In genomic region chr3:52055537-52056351, GRCh38 we compare ENCODE assay signal across 1 cellular context.
TF ChIP-seq lines count a peak whose summit lies in the region.

No MANE protein-coding gene starts in this region.

TF ChIP-seq in HepG2, 621 proteins besides CTCF, POLR2A, EP300 and RAD21 (continued from another document and continues in another):
- TF ChIP-seq, protein P1, sequence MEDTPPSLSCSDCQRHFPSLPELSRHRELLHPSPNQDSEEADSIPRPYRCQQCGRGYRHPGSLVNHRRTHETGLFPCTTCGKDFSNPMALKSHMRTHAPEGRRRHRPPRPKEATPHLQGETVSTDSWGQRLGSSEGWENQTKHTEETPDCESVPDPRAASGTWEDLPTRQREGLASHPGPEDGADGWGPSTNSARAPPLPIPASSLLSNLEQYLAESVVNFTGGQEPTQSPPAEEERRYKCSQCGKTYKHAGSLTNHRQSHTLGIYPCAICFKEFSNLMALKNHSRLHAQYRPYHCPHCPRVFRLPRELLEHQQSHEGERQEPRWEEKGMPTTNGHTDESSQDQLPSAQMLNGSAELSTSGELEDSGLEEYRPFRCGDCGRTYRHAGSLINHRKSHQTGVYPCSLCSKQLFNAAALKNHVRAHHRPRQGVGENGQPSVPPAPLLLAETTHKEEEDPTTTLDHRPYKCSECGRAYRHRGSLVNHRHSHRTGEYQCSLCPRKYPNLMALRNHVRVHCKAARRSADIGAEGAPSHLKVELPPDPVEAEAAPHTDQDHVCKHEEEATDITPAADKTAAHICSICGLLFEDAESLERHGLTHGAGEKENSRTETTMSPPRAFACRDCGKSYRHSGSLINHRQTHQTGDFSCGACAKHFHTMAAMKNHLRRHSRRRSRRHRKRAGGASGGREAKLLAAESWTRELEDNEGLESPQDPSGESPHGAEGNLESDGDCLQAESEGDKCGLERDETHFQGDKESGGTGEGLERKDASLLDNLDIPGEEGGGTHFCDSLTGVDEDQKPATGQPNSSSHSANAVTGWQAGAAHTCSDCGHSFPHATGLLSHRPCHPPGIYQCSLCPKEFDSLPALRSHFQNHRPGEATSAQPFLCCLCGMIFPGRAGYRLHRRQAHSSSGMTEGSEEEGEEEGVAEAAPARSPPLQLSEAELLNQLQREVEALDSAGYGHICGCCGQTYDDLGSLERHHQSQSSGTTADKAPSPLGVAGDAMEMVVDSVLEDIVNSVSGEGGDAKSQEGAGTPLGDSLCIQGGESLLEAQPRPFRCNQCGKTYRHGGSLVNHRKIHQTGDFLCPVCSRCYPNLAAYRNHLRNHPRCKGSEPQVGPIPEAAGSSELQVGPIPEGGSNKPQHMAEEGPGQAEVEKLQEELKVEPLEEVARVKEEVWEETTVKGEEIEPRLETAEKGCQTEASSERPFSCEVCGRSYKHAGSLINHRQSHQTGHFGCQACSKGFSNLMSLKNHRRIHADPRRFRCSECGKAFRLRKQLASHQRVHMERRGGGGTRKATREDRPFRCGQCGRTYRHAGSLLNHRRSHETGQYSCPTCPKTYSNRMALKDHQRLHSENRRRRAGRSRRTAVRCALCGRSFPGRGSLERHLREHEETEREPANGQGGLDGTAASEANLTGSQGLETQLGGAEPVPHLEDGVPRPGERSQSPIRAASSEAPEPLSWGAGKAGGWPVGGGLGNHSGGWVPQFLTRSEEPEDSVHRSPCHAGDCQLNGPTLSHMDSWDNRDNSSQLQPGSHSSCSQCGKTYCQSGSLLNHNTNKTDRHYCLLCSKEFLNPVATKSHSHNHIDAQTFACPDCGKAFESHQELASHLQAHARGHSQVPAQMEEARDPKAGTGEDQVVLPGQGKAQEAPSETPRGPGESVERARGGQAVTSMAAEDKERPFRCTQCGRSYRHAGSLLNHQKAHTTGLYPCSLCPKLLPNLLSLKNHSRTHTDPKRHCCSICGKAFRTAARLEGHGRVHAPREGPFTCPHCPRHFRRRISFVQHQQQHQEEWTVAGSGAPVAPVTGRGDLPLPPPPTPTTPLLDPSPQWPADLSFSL (CRISPR knock-in tag; IDR thresholded peaks at IDR 0.05) = 0 out of 2 replicates have a peak, but pooled peaks have one; percentile 20
- no peak for TF ChIP-seq MIER3 (CRISPR knock-in tag; IDR thresholded peaks at IDR 0.05; ENCODE audit: borderline replicate concordance)
- TF ChIP-seq ZNF484 (CRISPR knock-in tag; IDR thresholded peaks at IDR 0.05; ENCODE audit: borderline replicate concordance, low read depth) = 0 out of 2 replicates have a peak, but pooled peaks have one; percentile 51
- TF ChIP-seq SPEN (CRISPR knock-in tag; IDR thresholded peaks at IDR 0.05; ENCODE audit: low read depth) = peak; percentile 65; the same call in 1 of the 2 replicates
- TF ChIP-seq ZNF577 (CRISPR knock-in tag; IDR thresholded peaks at IDR 0.05; ENCODE audit: borderline replicate concordance, low read depth) = 0 out of 2 replicates have a peak, but pooled peaks have one; percentile 51
- no peak for TF ChIP-seq ZNF282 (IDR thresholded peaks at IDR 0.05; ENCODE audit: partially characterized antibody)
- TF ChIP-seq KDM5B (CRISPR knock-in tag; IDR thresholded peaks at IDR 0.05; ENCODE audit: borderline replicate concordance) = peak; percentile 94
- TF ChIP-seq, protein P2, sequence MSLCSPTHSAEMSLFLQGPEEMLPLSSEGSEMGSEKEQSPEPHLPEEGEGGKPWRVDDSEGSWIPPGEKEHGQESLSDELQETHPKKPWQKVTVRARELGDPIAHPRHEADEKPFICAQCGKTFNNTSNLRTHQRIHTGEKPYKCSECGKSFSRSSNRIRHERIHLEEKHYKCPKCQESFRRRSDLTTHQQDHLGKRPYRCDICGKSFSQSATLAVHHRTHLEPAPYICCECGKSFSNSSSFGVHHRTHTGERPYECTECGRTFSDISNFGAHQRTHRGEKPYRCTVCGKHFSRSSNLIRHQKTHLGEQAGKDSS (CRISPR knock-in tag; IDR thresholded peaks at IDR 0.05; ENCODE audit: borderline replicate concordance, low read depth) = peak; percentile 71
- peak; percentile 87; the same call in 1 of the 2 replicates for TF ChIP-seq ZNF879 (CRISPR knock-in tag; IDR thresholded peaks at IDR 0.05)
- TF ChIP-seq, protein P3, sequence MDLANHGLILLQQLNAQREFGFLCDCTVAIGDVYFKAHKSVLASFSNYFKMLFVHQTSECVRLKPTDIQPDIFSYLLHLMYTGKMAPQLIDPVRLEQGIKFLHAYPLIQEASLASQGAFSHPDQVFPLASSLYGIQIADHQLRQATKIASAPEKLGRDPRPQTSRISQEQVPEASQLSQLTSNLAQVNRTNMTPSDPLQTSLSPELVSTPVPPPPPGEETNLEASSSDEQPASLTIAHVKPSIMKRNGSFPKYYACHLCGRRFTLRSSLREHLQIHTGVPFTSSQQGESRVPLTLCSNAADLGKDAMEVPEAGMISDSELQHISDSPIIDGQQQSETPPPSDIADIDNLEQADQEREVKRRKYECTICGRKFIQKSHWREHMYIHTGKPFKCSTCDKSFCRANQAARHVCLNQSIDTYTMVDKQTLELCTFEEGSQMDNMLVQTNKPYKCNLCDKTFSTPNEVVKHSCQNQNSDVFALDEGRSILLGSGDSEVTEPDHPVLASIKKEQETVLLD (CRISPR knock-in tag; IDR thresholded peaks at IDR 0.05; ENCODE audit: low read depth) = 0 out of 2 replicates have a peak, but pooled peaks have one; percentile 63
- TF ChIP-seq ZNF142 (CRISPR knock-in tag; IDR thresholded peaks at IDR 0.05) = peak; percentile 93
- TF ChIP-seq ZNF724P (CRISPR knock-in tag; IDR thresholded peaks at IDR 0.05; ENCODE audit: borderline replicate concordance) = peak; percentile 92
- no peak for TF ChIP-seq ZNF335 (CRISPR knock-in tag; IDR thresholded peaks at IDR 0.05)
- TF ChIP-seq ZNF589 (CRISPR knock-in tag; conservative IDR thresholded peaks at IDR 0.05) = no peak; the same call in 1 of the 2 replicates
- peak; percentile 30; the same call in 1 of the 2 replicates for TF ChIP-seq ZNF12 (CRISPR knock-in tag; IDR thresholded peaks at IDR 0.05)
- TF ChIP-seq SALL2 (CRISPR knock-in tag; IDR thresholded peaks at IDR 0.05) = peak; percentile 69; the same call in 1 of the 2 replicates
- TF ChIP-seq, protein P4, sequence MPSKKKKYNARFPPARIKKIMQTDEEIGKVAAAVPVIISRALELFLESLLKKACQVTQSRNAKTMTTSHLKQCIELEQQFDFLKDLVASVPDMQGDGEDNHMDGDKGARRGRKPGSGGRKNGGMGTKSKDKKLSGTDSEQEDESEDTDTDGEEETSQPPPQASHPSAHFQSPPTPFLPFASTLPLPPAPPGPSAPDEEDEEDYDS (CRISPR knock-in tag; IDR thresholded peaks at IDR 0.05) = no peak
- peak; percentile 96 for TF ChIP-seq ZNF883 (CRISPR knock-in tag; IDR thresholded peaks at IDR 0.05; ENCODE audit: not compliant biosample characterization)
- TF ChIP-seq BRCA1 (CRISPR knock-in tag; IDR thresholded peaks at IDR 0.05) = 0 out of 2 replicates have a peak, but pooled peaks have one; percentile 57
- TF ChIP-seq, protein P5, sequence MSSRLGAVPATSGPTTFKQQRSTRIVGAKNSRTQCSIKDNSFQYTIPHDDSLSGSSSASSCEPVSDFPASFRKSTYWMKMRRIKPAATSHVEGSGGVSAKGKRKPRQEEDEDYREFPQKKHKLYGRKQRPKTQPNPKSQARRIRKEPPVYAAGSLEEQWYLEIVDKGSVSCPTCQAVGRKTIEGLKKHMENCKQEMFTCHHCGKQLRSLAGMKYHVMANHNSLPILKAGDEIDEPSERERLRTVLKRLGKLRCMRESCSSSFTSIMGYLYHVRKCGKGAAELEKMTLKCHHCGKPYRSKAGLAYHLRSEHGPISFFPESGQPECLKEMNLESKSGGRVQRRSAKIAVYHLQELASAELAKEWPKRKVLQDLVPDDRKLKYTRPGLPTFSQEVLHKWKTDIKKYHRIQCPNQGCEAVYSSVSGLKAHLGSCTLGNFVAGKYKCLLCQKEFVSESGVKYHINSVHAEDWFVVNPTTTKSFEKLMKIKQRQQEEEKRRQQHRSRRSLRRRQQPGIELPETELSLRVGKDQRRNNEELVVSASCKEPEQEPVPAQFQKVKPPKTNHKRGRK (CRISPR knock-in tag; IDR thresholded peaks at IDR 0.05) = no peak
- TF ChIP-seq, protein P6, sequence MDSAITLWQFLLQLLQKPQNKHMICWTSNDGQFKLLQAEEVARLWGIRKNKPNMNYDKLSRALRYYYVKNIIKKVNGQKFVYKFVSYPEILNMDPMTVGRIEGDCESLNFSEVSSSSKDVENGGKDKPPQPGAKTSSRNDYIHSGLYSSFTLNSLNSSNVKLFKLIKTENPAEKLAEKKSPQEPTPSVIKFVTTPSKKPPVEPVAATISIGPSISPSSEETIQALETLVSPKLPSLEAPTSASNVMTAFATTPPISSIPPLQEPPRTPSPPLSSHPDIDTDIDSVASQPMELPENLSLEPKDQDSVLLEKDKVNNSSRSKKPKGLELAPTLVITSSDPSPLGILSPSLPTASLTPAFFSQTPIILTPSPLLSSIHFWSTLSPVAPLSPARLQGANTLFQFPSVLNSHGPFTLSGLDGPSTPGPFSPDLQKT (CRISPR knock-in tag; IDR thresholded peaks at IDR 0.05; ENCODE audit: borderline replicate concordance) = peak; percentile 49; the same call in 1 of the 2 replicates
- peak; percentile 91 for TF ChIP-seq ZBTB7A (CRISPR knock-in tag; IDR thresholded peaks at IDR 0.05)
- TF ChIP-seq ZNF891 (CRISPR knock-in tag; IDR thresholded peaks at IDR 0.05) = peak; percentile 37; the same call in 1 of the 2 replicates
- TF ChIP-seq ZNF3 (CRISPR knock-in tag; IDR thresholded peaks at IDR 0.05) = no peak
- TF ChIP-seq, protein P7, sequence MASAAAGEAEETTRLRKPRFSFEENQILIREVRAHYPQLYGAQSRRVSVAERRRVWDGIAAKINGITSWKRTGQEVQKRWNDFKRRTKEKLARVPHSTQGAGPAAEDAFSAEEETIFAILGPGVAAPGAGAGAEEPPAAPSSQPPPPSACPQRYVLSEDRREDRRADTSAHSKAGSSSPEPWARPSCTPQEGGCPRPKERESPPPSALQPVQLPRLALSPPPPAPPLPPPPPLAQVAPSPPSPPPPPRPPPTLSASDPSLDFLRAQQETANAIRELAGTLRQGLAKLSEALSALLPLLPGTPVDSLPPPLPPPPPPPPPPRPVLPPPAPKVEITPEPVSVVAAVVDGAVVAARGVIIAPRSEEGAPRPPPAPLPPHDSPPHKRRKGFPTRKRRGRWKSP (CRISPR knock-in tag; IDR thresholded peaks at IDR 0.05) = peak; percentile 63; the same call in 1 of the 2 replicates
- no peak for TF ChIP-seq TCF7 (IDR thresholded peaks at IDR 0.05; ENCODE audit: low read depth)
- 0 out of 2 replicates have a peak, but pooled peaks have one; percentile 20 for TF ChIP-seq NFIB (CRISPR knock-in tag; IDR thresholded peaks at IDR 0.05; ENCODE audit: borderline replicate concordance)
- TF ChIP-seq ATF7 (IDR thresholded peaks at IDR 0.05) = no peak
- peak; percentile 52; the same call in 1 of the 2 replicates for TF ChIP-seq ATF7 (CRISPR knock-in tag; IDR thresholded peaks at IDR 0.05)
- TF ChIP-seq ZFP82 (CRISPR knock-in tag; IDR thresholded peaks at IDR 0.05; ENCODE audit: borderline replicate concordance) = peak; percentile 89; the same call in 1 of the 2 replicates
- peak; percentile 59; the same call in 1 of the 2 replicates for TF ChIP-seq ZNF737 (CRISPR knock-in tag; IDR thresholded peaks at IDR 0.05; ENCODE audit: borderline replicate concordance)
- TF ChIP-seq TP53 (CRISPR knock-in tag; conservative IDR thresholded peaks at IDR 0.05) = no peak
- TF ChIP-seq, protein P8, sequence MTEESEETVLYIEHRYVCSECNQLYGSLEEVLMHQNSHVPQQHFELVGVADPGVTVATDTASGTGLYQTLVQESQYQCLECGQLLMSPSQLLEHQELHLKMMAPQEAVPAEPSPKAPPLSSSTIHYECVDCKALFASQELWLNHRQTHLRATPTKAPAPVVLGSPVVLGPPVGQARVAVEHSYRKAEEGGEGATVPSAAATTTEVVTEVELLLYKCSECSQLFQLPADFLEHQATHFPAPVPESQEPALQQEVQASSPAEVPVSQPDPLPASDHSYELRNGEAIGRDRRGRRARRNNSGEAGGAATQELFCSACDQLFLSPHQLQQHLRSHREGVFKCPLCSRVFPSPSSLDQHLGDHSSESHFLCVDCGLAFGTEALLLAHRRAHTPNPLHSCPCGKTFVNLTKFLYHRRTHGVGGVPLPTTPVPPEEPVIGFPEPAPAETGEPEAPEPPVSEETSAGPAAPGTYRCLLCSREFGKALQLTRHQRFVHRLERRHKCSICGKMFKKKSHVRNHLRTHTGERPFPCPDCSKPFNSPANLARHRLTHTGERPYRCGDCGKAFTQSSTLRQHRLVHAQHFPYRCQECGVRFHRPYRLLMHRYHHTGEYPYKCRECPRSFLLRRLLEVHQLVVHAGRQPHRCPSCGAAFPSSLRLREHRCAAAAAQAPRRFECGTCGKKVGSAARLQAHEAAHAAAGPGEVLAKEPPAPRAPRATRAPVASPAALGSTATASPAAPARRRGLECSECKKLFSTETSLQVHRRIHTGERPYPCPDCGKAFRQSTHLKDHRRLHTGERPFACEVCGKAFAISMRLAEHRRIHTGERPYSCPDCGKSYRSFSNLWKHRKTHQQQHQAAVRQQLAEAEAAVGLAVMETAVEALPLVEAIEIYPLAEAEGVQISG (CRISPR knock-in tag; IDR thresholded peaks at IDR 0.05) = peak; percentile 68
- 0 out of 2 replicates have a peak, but pooled peaks have one; percentile 44 for TF ChIP-seq ZNF678 (CRISPR knock-in tag; IDR thresholded peaks at IDR 0.05)
- TF ChIP-seq ZSCAN20 (CRISPR knock-in tag; IDR thresholded peaks at IDR 0.05; ENCODE audit: borderline replicate concordance) = peak; percentile 67; the same call in 1 of the 2 replicates
